Comparison of ENCODE assay signal across 8 cellular contexts in the genomic region with DNA sequence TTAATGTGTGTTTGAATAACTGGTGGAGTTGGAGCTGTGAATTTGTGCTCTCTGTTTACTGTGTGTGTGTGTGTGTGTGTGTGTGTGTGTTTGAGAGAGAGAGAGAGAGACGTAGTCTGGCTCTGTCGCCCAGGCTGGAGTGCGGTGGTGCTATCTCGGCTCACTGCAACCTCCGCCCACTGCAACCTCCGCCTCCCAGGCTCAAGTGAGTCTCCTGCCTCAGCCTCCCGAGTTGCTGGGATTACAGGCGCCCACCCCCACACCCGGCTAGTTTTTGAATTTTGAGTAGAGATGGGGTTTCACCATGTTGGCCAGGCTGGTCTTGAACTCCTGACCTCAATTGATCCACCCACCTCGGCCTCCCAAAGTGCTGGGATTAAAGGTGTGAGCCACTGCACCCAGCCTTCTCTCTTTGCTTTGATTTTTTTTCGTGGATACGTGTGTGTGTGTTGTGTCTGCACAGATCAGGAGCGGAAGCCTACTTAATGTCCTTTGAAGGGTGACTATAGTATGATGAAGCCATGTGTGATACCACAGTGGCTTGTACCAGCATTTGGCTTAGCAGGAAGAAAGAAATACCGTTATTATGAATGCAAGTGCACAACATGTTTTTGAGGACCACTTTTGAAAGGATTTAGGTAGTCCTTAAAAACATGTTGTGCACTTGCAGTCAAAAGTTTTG. TPM values are rescaled to one million over a fixed set of nuclear protein-coding genes. Genes with fewer than 3 reads are reported as not detected.
DNase-seq lines count a peak whose midpoint lies in the region; ATAC-seq, FAIRE-seq and TF ChIP-seq lines count a peak whose summit lies in the region.
"Not testable (repeated sequence)": the region's sequence is repeated elsewhere in the genome, so short reads cannot be mapped to it uniquely, and the experiment has no call there.

No MANE protein-coding gene starts in this region.

- H3K4me3 ChIP-seq in GM12864 (ENCODE audit: low read depth, low read length) (peak overlapping the region; percentile 63; the same call in 1 of the 2 replicates), Panc1 (ENCODE audit: low read depth in 2 of 2, low read length in 2 of 2) (peak overlapping the region; percentile 46 to 66; a peak in 3 of 4 replicates), heart left ventricle (peak overlapping the region; percentile 23 to 75 (median 68)), tibial nerve (peak overlapping the region in 3 of 4 donors; percentile 47 to 75 (median 50))
- not testable (repeated sequence) for H3K4me3 ChIP-seq in astrocyte (ENCODE audit: insufficient read depth, low read depth, low read length)

- H3K79me2 ChIP-seq in astrocyte (ENCODE audit: insufficient read depth, low read length): not testable (repeated sequence)

- TF ChIP-seq EP300 in tibial nerve (IDR thresholded peaks at IDR 0.05): not testable (repeated sequence)

- intact Hi-C loops in Panc1 (cut with micrococcal nuclease; ENCODE audit: unreplicated experiment): not testable (repeated sequence)
- intact Hi-C loops in heart left ventricle (cut with DNase I): loop anchor here in 6 of 10 donors (2.0 to 10.0 kb wide), 5 partner anchors 38 to 77 kb away; partner anchors contain the start of genes RNF138 (in 3 of the 6) and TRAPPC8 (in 1 of the 6)

- H4K20me1 ChIP-seq in astrocyte (ENCODE audit: insufficient read depth, low read length): not testable (repeated sequence)

- not testable (repeated sequence) for H3K4me1 Mint-ChIP-seq in astrocyte (ENCODE audit: low read depth, unreplicated experiment)
- peaks cover 28 to 86% (median 66%) of the 10 kb centered on the region in 4 donors for H3K4me1 Mint-ChIP-seq in naive thymus-derived CD8-positive, alpha-beta T cell

- H3K4me1 ChIP-seq in Panc1 (ENCODE audit: control insufficient read depth, insufficient read depth, low read length); astrocyte (ENCODE audit: insufficient read depth, low read length): not testable (repeated sequence)
- peaks cover 0 to 34% (median 3%) of the 10 kb centered on the region in 12 donors for H3K4me1 ChIP-seq in heart left ventricle
- peaks cover 0 to 43% (median 3%) of the 10 kb centered on the region in 4 donors for H3K4me1 ChIP-seq in tibial nerve

- not testable (repeated sequence) for H3K9me3 Mint-ChIP-seq in astrocyte (ENCODE audit: unreplicated experiment); naive thymus-derived CD8-positive, alpha-beta T cell

- DNase-seq in GM12864 (ENCODE audit: low read depth); Panc1 (ENCODE audit: low read depth, low spot score); astrocyte (ENCODE audit: low read depth); heart left ventricle; tibial nerve (ENCODE audit: low spot score in 2 of 2): not testable (repeated sequence)
- peak; percentile 44 for DNase-seq in activated CD8-positive, alpha-beta memory T cell treated with anti-CD3 and anti-CD28 coated beads, Interleukin-2, amount 50 U/mL, for 4 hours
- DNase-seq in naive thymus-derived CD8-positive, alpha-beta T cell: peak in 9 of 10 donors; percentile 16 to 70 (median 61)
- DNase-seq in stimulated activated CD4-positive, alpha-beta T cell treated with anti-CD3 and anti-CD28 coated beads, Interleukin-1b, Interleukin-23, amount 100 ng/mL, for 48 hours: peak; percentile 66

- TF ChIP-seq POLR2A in heart left ventricle (IDR thresholded peaks at IDR 0.05); tibial nerve (IDR thresholded peaks at IDR 0.05): not testable (repeated sequence)

- H3K9ac ChIP-seq in astrocyte (ENCODE audit: low read length): not testable (repeated sequence)

- H3K27ac Mint-ChIP-seq in astrocyte (ENCODE audit: unreplicated experiment): not testable (repeated sequence)
- peak overlapping the region; percentile 88 to 100 (median 97) for H3K27ac Mint-ChIP-seq in naive thymus-derived CD8-positive, alpha-beta T cell

- H3K4me2 ChIP-seq in astrocyte (ENCODE audit: low read length): peak overlapping the region; percentile 100

- H3K27ac ChIP-seq in Panc1 (ENCODE audit: low read length); astrocyte (ENCODE audit: low read depth, low read length): not testable (repeated sequence)
- H3K27ac ChIP-seq in heart left ventricle: peak overlapping the region in 7 of 12 donors; percentile 62 to 87 (median 83)
- H3K27ac ChIP-seq in tibial nerve: peak overlapping the region in 3 of 4 donors; percentile 69 to 90 (median 80)

- H3K4me3 Mint-ChIP-seq in astrocyte (ENCODE audit: unreplicated experiment): peak overlapping the region; percentile 95
- peak overlapping the region; percentile 78 to 100 (median 94) for H3K4me3 Mint-ChIP-seq in naive thymus-derived CD8-positive, alpha-beta T cell

- peaks cover 16% of the 10 kb centered on the region for H3K27me3 Mint-ChIP-seq in astrocyte (ENCODE audit: low read depth, unreplicated experiment)
- H3K27me3 Mint-ChIP-seq in naive thymus-derived CD8-positive, alpha-beta T cell: not testable (repeated sequence)

- FAIRE-seq in astrocyte (lab: Jason Lieb, UNC): not testable (repeated sequence)

- POLR2A ChIA-PET in Panc1 (lab: Charles Lee): interaction anchor here (0.6 kb wide), 1 partner anchor 41 kb away, joined by 3 read pairs; no protein-coding TSS in a partner anchor
- POLR2A ChIA-PET in naive thymus-derived CD8-positive, alpha-beta T cell (lab: Charles Lee): interaction anchor here (0.8 to 5.7 kb wide), 21 partner anchors 9 to 451 kb away, joined by 3 to 135 read pairs (median 9); partner anchors contain the start of genes GAREM1, RNF138 and TRAPPC8

- H3K9me3 ChIP-seq in Panc1 (ENCODE audit: control insufficient read depth, insufficient read depth, low read depth, low read length); astrocyte (ENCODE audit: insufficient read depth, low read depth, low read length); heart left ventricle; tibial nerve: not testable (repeated sequence)

- H2AFZ ChIP-seq in astrocyte (ENCODE audit: low read depth, low read length): peak overlapping the region; percentile 99

- WGBS in heart left ventricle, 4 donors: 50 to 61% (median 55%) methylated on average over 11 to 14 of the region's 14 CpGs
- WGBS in tibial nerve, 2 donors: 61 to 62% methylated on average over 14 of the region's 14 CpGs

- H3K36me3 ChIP-seq in Panc1 (ENCODE audit: control insufficient read depth, insufficient read depth, low read length); astrocyte (ENCODE audit: insufficient read depth, low read length); heart left ventricle; tibial nerve: not testable (repeated sequence)

- BruUV-seq in Panc1 (replicated peaks; lab: Mats Ljungman, UMichigan): not testable (repeated sequence)

- CTCF ChIA-PET in Panc1 (lab: Charles Lee): not testable (repeated sequence)

- H3K36me3 Mint-ChIP-seq in astrocyte (ENCODE audit: low read depth, unreplicated experiment): not testable (repeated sequence)
- H3K36me3 Mint-ChIP-seq in naive thymus-derived CD8-positive, alpha-beta T cell: peaks cover 3 to 20% (median 6%) of the 10 kb centered on the region in 3 donors

- H3K27me3 ChIP-seq in Panc1 (ENCODE audit: control insufficient read depth, insufficient read depth, low read length); astrocyte (ENCODE audit: insufficient read depth, low read length); heart left ventricle; tibial nerve: not testable (repeated sequence)

- TF ChIP-seq CTCF in GM12864 (IDR thresholded peaks at IDR 0.05; ENCODE audit: low read depth, low read length, missing control alignments); Panc1 (IDR thresholded peaks at IDR 0.05); astrocyte (IDR thresholded peaks at IDR 0.05; ENCODE audit: insufficient read depth, low read depth, low read length); heart left ventricle (IDR thresholded peaks at IDR 0.05); tibial nerve (IDR thresholded peaks at IDR 0.05): not testable (repeated sequence)

- not testable (repeated sequence) for ATAC-seq in Panc1, heart left ventricle
- ATAC-seq in naive thymus-derived CD8-positive, alpha-beta T cell: peak; percentile 12 to 29

- in situ Hi-C loops in Panc1 (cut with HindIII; ENCODE audit: low pct_unique_long_range_greater_than_20kb, low sequenced_read_pairs): not testable (repeated sequence)

RNA-seq across cellular contexts. Expression of gene RNF125, which starts 1.5 kb away (rescaled TPM):
- total RNA-seq in Panc1 (2021; ENCODE audit: unreplicated experiment): 0.57 TPM
- 0.29 TPM for polyA plus RNA-seq in Panc1 (2012; ENCODE audit: insufficient read length)
- total RNA-seq in astrocyte: 1.8 and 1.9 TPM in 2 replicates
- total RNA-seq in heart left ventricle: 10 to 100 TPM in 1 of 9 donors, 1 to 10 TPM in 8; 1.1 to 12.5 (median 3.8) TPM
- polyA plus RNA-seq in heart left ventricle: 1 to 10 TPM; 2.8 to 3.0 TPM
- total RNA-seq in naive thymus-derived CD8-positive, alpha-beta T cell: 10 to 100 TPM; 46.3 to 49.7 TPM
- 10 to 100 TPM; 49.1 to 62.1 (median 60.9) TPM for polyA plus RNA-seq in naive thymus-derived CD8-positive, alpha-beta T cell
- total RNA-seq in tibial nerve: 10 to 100 TPM in 1 of 4 donors, 1 to 10 TPM in 3; 6.9 to 12.0 (median 7.2) TPM
